13 cellular contexts compared by ENCODE assay signal in genomic region chr11:31987118-31988005, GRCh38.
A peak's percentile ranks its signal among the peaks of the same experiment; 100 is the strongest.
DNase-seq lines count a peak whose midpoint lies in the region; ATAC-seq and TF ChIP-seq lines count a peak whose summit lies in the region.
"Had no signal": no experiment of that assay in that cellular context is flagged by ENCODE, and none has a peak within 500 bp of the region (broad histone marks: within the 10 kb centered on the region; RNA-seq: fewer than 3 reads in every experiment).

No MANE protein-coding gene starts in this region.

- H3K27ac ChIP-seq in HUES64 (ENCODE audit: low read depth, low read length) (no peak overlapping the region), ectodermal cell (ENCODE audit: insufficient read depth, low read depth, low read length, poor library complexity, severe bottlenecking) (no peak overlapping the region)

- no peaks in the 10 kb centered on the region for H3K9me3 ChIP-seq in HUES64 (ENCODE audit: insufficient read depth, low read depth, low read length)
- H3K9me3 ChIP-seq in ectodermal cell (ENCODE audit: control insufficient read depth, low read length) = no peaks in the 10 kb centered on the region

- H3K27me3 ChIP-seq in HUES64 (ENCODE audit: insufficient read depth, low read length) = peaks cover 30% of the 10 kb centered on the region
- peaks cover 23% of the 10 kb centered on the region for H3K27me3 ChIP-seq in ectodermal cell (ENCODE audit: control insufficient read depth, insufficient read depth, low read length, poor library complexity, severe bottlenecking)

- H3K4me1 Mint-ChIP-seq in nephron progenitor cell = no peaks in the 10 kb centered on the region
- H3K4me1 Mint-ChIP-seq: CD4-positive, CD25-positive, alpha-beta regulatory T cell; stimulated activated naive B cell treated with anti-CD40 and anti-IgM and Interleukin-4, amounts not matched to agents 10 μg/mL and 1 μg/mL and 100 μg/mL, for 72 hours had no signal

- ATAC-seq in GM19023 (IDR thresholded peaks at IDR 0.05; ENCODE audit: unreplicated experiment) (no peak), HG03432 (IDR thresholded peaks at IDR 0.05; ENCODE audit: unreplicated experiment) (no peak)
- ATAC-seq: stimulated activated naive B cell treated with anti-CD40 and anti-IgM and Interleukin-4, amounts not matched to agents 10 μg/mL and 1 μg/mL and 100 μg/mL, for 72 hours had no signal

- no peak overlapping the region for H3K27ac Mint-ChIP-seq in nephron progenitor cell
- H3K27ac Mint-ChIP-seq: CD4-positive, CD25-positive, alpha-beta regulatory T cell; HFFc6; stimulated activated naive B cell treated with anti-CD40 and anti-IgM and Interleukin-4, amounts not matched to agents 10 μg/mL and 1 μg/mL and 100 μg/mL, for 72 hours had no signal

- no peaks in the 10 kb centered on the region for H3K36me3 ChIP-seq in HUES64 (ENCODE audit: insufficient read depth, low read length)
- no peaks in the 10 kb centered on the region for H3K36me3 ChIP-seq in ectodermal cell (ENCODE audit: control insufficient read depth, insufficient read depth, low read length)

- H3K9me3 Mint-ChIP-seq in nephron progenitor cell = no peaks in the 10 kb centered on the region
- H3K9me3 Mint-ChIP-seq: stimulated activated naive B cell treated with anti-CD40 and anti-IgM and Interleukin-4, amounts not matched to agents 10 μg/mL and 1 μg/mL and 100 μg/mL, for 72 hours had no signal

- peak; percentile 90 for DNase-seq in DMS 273 (lab: John Stamatoyannopoulos, UW; ENCODE audit: unreplicated experiment)
- DNase-seq in nephron progenitor cell = peak; percentile 73
- no peak for DNase-seq in HCEC 1CT
- no peak for DNase-seq in activated naive CD4-positive, alpha-beta T cell (lab: John Stamatoyannopoulos, UW)
- DNase-seq: activated CD4-positive, CD25-positive, alpha-beta regulatory T cell; activated T-cell treated with anti-CD3 and anti-CD28 coated beads, Interleukin-2, amount 50 U/mL, for 1 hour; CD4-positive, CD25-positive, alpha-beta regulatory T cell; HFFc6; stimulated activated naive B cell treated with anti-CD40 and anti-IgM and Interleukin-4, amounts not matched to agents 10 μg/mL and 1 μg/mL and 100 μg/mL, for 72 hours had no signal

- no peak overlapping the region for H3K9ac ChIP-seq in HUES64 (ENCODE audit: low read depth, low read length)

- H3K36me3 Mint-ChIP-seq in nephron progenitor cell (ENCODE audit: low read depth) = no peaks in the 10 kb centered on the region
- H3K36me3 Mint-ChIP-seq: CD4-positive, CD25-positive, alpha-beta regulatory T cell; stimulated activated naive B cell treated with anti-CD40 and anti-IgM and Interleukin-4, amounts not matched to agents 10 μg/mL and 1 μg/mL and 100 μg/mL, for 72 hours had no signal

- H3K4me3 Mint-ChIP-seq in nephron progenitor cell = peak overlapping the region; percentile 65
- H3K4me3 Mint-ChIP-seq: CD4-positive, CD25-positive, alpha-beta regulatory T cell; HFFc6; stimulated activated naive B cell treated with anti-CD40 and anti-IgM and Interleukin-4, amounts not matched to agents 10 μg/mL and 1 μg/mL and 100 μg/mL, for 72 hours had no signal

- H3K4me1 ChIP-seq in HUES64 (ENCODE audit: insufficient read depth, low read length) = no peaks in the 10 kb centered on the region
- no peaks in the 10 kb centered on the region for H3K4me1 ChIP-seq in ectodermal cell (ENCODE audit: control insufficient read depth, insufficient read depth, low read length)

- 10% methylated on average over 64 of the region's 64 CpGs for WGBS in HUES64
- WGBS in ectodermal cell, 2 experiments = 13 to 14% methylated on average over 64 of the region's 64 CpGs

- no peak for TF ChIP-seq CTCF in nephron progenitor cell (IDR thresholded peaks at IDR 0.05)

- peaks cover 64% of the 10 kb centered on the region for H3K27me3 Mint-ChIP-seq in nephron progenitor cell (ENCODE audit: low read depth, poor library complexity)

- H3K4me3 ChIP-seq in HUES64 (ENCODE audit: low read length) (peak overlapping the region; percentile 48), ectodermal cell (ENCODE audit: insufficient read depth, low read depth, low read length) (peak overlapping the region; percentile 28)

Comparison
In these comparisons a context has a peak if more than half of its experiments do, and no peak if none do; other contexts are left out.
1. DNase-seq: peak in DMS 273 (single experiment) and nephron progenitor cell (single experiment); none in HCEC 1CT (single experiment) and activated naive CD4-positive, alpha-beta T cell (0 of 4).